21 cellular contexts compared by ENCODE assay signal in genomic region chr3:36696799-36697198, GRCh38.
"Had no signal": no experiment of that assay in that cellular context is flagged by ENCODE, and none has a peak within 500 bp of the region (broad histone marks: within the 10 kb centered on the region; RNA-seq: fewer than 3 reads in every experiment).

No MANE protein-coding gene starts in this region.

- H3K36me3 ChIP-seq: breast epithelium, esophagus squamous epithelium, heart right ventricle, thoracic aorta had no signal

- DNase-seq: activated B cell treated with CpG ODN at 0.5 μM for 24 hours; activated CD4-positive, alpha-beta T cell treated with anti-CD3 and anti-CD28 coated beads, Interleukin-2, amount 50 U/mL, for 4 hours; activated naive CD4-positive, alpha-beta T cell; activated T-cell treated with anti-CD3 and anti-CD28 coated beads for 4 hours; activated T-cell treated with anti-CD3 and anti-CD28 coated beads, Interleukin-2, amount 50 U/mL, for 72 hours; central memory CD4-positive, alpha-beta T cell; esophagus squamous epithelium; foreskin melanocyte; heart right ventricle; retina; small intestine; stimulated activated CD4-positive, alpha-beta T cell treated with anti-CD3 and anti-CD28 coated beads, Interleukin-4, amount 100 ng/mL, for 24 hours; trophoblast cell had no signal

- H3K27ac Mint-ChIP-seq: activated B cell treated with CpG ODN at 0.5 μM for 24 hours; activated naive CD4-positive, alpha-beta T cell treated with anti-CD3 and anti-CD28 coated beads, Interleukin-2, amount 50 U/mL, for 72 hours; activated T-cell treated with anti-CD3 and anti-CD28 coated beads, Interleukin-2, amount 50 U/mL, for 72 hours; memory B cell; natural killer cell treated with Interleukin-12 subunit alpha and Interleukin-12 subunit beta and Interleukin-15 and Interleukin-18, amount 100 ng/mL, for 72 hours; progenitor cell of endocrine pancreas; stimulated activated effector memory CD8-positive, alpha-beta T cell treated with anti-CD3 and anti-CD28 coated beads, Interleukin-12 subunit alpha, Interleukin-12 subunit beta, amount 100 ng/mL, for 72 hours; stimulated activated naive CD8-positive, alpha-beta T cell treated with anti-CD3 and anti-CD28 coated beads, Interleukin-15, Interleukin-2, amounts not matched to agents 100 ng/mL and 50 ng/mL, for 24 hours had no signal

- H3K27ac ChIP-seq: breast epithelium, esophagus squamous epithelium, heart right ventricle, thoracic aorta had no signal

- H3K27me3 Mint-ChIP-seq: activated B cell treated with CpG ODN at 0.5 μM for 24 hours, memory B cell, progenitor cell of endocrine pancreas had no signal

- H3K4me3 Mint-ChIP-seq: activated B cell treated with CpG ODN at 0.5 μM for 24 hours; activated T-cell treated with anti-CD3 and anti-CD28 coated beads, Interleukin-2, amount 50 U/mL, for 72 hours; memory B cell; natural killer cell treated with Interleukin-12 subunit alpha and Interleukin-12 subunit beta and Interleukin-15 and Interleukin-18, amount 100 ng/mL, for 72 hours; stimulated activated effector memory CD8-positive, alpha-beta T cell treated with anti-CD3 and anti-CD28 coated beads, Interleukin-12 subunit alpha, Interleukin-12 subunit beta, amount 100 ng/mL, for 72 hours; stimulated activated naive CD8-positive, alpha-beta T cell treated with anti-CD3 and anti-CD28 coated beads, Interleukin-15, Interleukin-2, amounts not matched to agents 100 ng/mL and 50 ng/mL, for 24 hours had no signal

- H3K9me3 ChIP-seq: breast epithelium, esophagus squamous epithelium had no signal

- H3K27me3 ChIP-seq: breast epithelium, esophagus squamous epithelium, heart right ventricle had no signal

- H3K9me3 Mint-ChIP-seq: activated B cell treated with CpG ODN at 0.5 μM for 24 hours; activated naive CD4-positive, alpha-beta T cell treated with anti-CD3 and anti-CD28 coated beads, Interleukin-2, amount 50 U/mL, for 72 hours; activated T-cell treated with anti-CD3 and anti-CD28 coated beads, Interleukin-2, amount 50 U/mL, for 72 hours; memory B cell; natural killer cell treated with Interleukin-12 subunit alpha and Interleukin-12 subunit beta and Interleukin-15 and Interleukin-18, amount 100 ng/mL, for 72 hours; stimulated activated effector memory CD8-positive, alpha-beta T cell treated with anti-CD3 and anti-CD28 coated beads, Interleukin-12 subunit alpha, Interleukin-12 subunit beta, amount 100 ng/mL, for 72 hours; stimulated activated naive CD8-positive, alpha-beta T cell treated with anti-CD3 and anti-CD28 coated beads, Interleukin-15, Interleukin-2, amounts not matched to agents 100 ng/mL and 50 ng/mL, for 24 hours had no signal

- H3K36me3 Mint-ChIP-seq: activated naive CD4-positive, alpha-beta T cell treated with anti-CD3 and anti-CD28 coated beads, Interleukin-2, amount 50 U/mL, for 72 hours; memory B cell; natural killer cell treated with Interleukin-12 subunit alpha and Interleukin-12 subunit beta and Interleukin-15 and Interleukin-18, amount 100 ng/mL, for 72 hours; stimulated activated effector memory CD8-positive, alpha-beta T cell treated with anti-CD3 and anti-CD28 coated beads, Interleukin-12 subunit alpha, Interleukin-12 subunit beta, amount 100 ng/mL, for 72 hours had no signal

- H3K4me1 Mint-ChIP-seq: activated B cell treated with CpG ODN at 0.5 μM for 24 hours; stimulated activated effector memory CD8-positive, alpha-beta T cell treated with anti-CD3 and anti-CD28 coated beads, Interleukin-12 subunit alpha, Interleukin-12 subunit beta, amount 100 ng/mL, for 72 hours had no signal

- H3K4me1 ChIP-seq: breast epithelium, esophagus squamous epithelium, heart right ventricle had no signal

- H3K4me3 ChIP-seq: breast epithelium, esophagus squamous epithelium, heart right ventricle, thoracic aorta had no signal
